9 cellular contexts compared by ENCODE assay signal in genomic region chr19:8571006-8571411, GRCh38. TPM values are rescaled to one million over a fixed set of nuclear protein-coding genes. Genes with fewer than 3 reads are reported as not detected.
A peak's percentile ranks its signal among the peaks of the same experiment; 100 is the strongest.
DNase-seq lines count a peak whose midpoint lies in the region; ATAC-seq and TF ChIP-seq lines count a peak whose summit lies in the region.
"Had no signal": no experiment of that assay in that cellular context is flagged by ENCODE, and none has a peak within 500 bp of the region (broad histone marks: within the 10 kb centered on the region; RNA-seq: fewer than 3 reads in every experiment).

No MANE protein-coding gene starts in this region.

- peaks cover 77% of the 10 kb centered on the region for H3K4me1 Mint-ChIP-seq in stimulated activated naive CD8-positive, alpha-beta T cell treated with anti-CD3 and anti-CD28 coated beads, Interleukin-15, Interleukin-2, amounts not matched to agents 100 ng/mL and 50 ng/mL, for 24 hours (ENCODE audit: low read depth)
- H3K4me1 Mint-ChIP-seq in chondrocyte (ENCODE audit: low read depth): peaks cover 16% of the 10 kb centered on the region

- H3K27me3 Mint-ChIP-seq in stimulated activated naive CD8-positive, alpha-beta T cell treated with anti-CD3 and anti-CD28 coated beads, Interleukin-15, Interleukin-2, amounts not matched to agents 100 ng/mL and 50 ng/mL, for 24 hours: no peaks in the 10 kb centered on the region
- H3K27me3 Mint-ChIP-seq in chondrocyte (ENCODE audit: low read depth): peaks cover 3% of the 10 kb centered on the region

- no peak for TF ChIP-seq CTCF in chondrocyte (IDR thresholded peaks at IDR 0.05)

- DNase-seq in activated gamma-delta T cell treated with Interleukin-2 at 50 U/mL for 16 hours (peak; percentile 73), activated gamma-delta T cell (lab: John Stamatoyannopoulos, UW) (no peak), Right ventricle myocardium superior (peak; percentile 66), GM19238 (ENCODE audit: insufficient read length, low spot score) (no peak), chondrocyte (ENCODE audit: low spot score) (no peak), cerebellar cortex (ENCODE audit: low spot score) (no peak)
- peak; percentile 47 to 55 for DNase-seq in activated CD4-positive, alpha-beta T cell treated with anti-CD3 and anti-CD28 coated beads, Interleukin-2, amount 50 U/mL, for 48 hours

- intact Hi-C loops in Right ventricle myocardium superior (cut with DNase I): no loop called here

- H3K4me3 Mint-ChIP-seq in stimulated activated naive CD8-positive, alpha-beta T cell treated with anti-CD3 and anti-CD28 coated beads, Interleukin-15, Interleukin-2, amounts not matched to agents 100 ng/mL and 50 ng/mL, for 24 hours: peak overlapping the region; percentile 35
- no peak overlapping the region for H3K4me3 Mint-ChIP-seq in chondrocyte (ENCODE audit: unreplicated experiment)

- no peaks in the 10 kb centered on the region for H3K36me3 Mint-ChIP-seq in stimulated activated naive CD8-positive, alpha-beta T cell treated with anti-CD3 and anti-CD28 coated beads, Interleukin-15, Interleukin-2, amounts not matched to agents 100 ng/mL and 50 ng/mL, for 24 hours (ENCODE audit: low read depth)
- H3K36me3 Mint-ChIP-seq in chondrocyte (ENCODE audit: low read depth): no peaks in the 10 kb centered on the region

- H3K9me3 Mint-ChIP-seq in stimulated activated naive CD8-positive, alpha-beta T cell treated with anti-CD3 and anti-CD28 coated beads, Interleukin-15, Interleukin-2, amounts not matched to agents 100 ng/mL and 50 ng/mL, for 24 hours: no peaks in the 10 kb centered on the region
- H3K9me3 Mint-ChIP-seq in chondrocyte (ENCODE audit: low read depth): no peaks in the 10 kb centered on the region

- peak; percentile 65 for ATAC-seq in Right ventricle myocardium superior (ENCODE audit: poor library complexity)

- H3K27ac Mint-ChIP-seq in stimulated activated naive CD8-positive, alpha-beta T cell treated with anti-CD3 and anti-CD28 coated beads, Interleukin-15, Interleukin-2, amounts not matched to agents 100 ng/mL and 50 ng/mL, for 24 hours: peak overlapping the region; percentile 31
- H3K27ac Mint-ChIP-seq in chondrocyte (ENCODE audit: unreplicated experiment): no peak overlapping the region

RNA-seq across cellular contexts. Expression of gene MYO1F, which starts 6.2 kb away (rescaled TPM):
- 8.4 TPM for total RNA-seq in Right ventricle myocardium superior
- 0.23 to 0.50 TPM in 2 of 3 replicates, not detected in the other for total RNA-seq in chondrocyte

RNA-seq across cellular contexts. Expression of gene ADAMTS10, which starts 39.5 kb away (rescaled TPM):
- total RNA-seq in Right ventricle myocardium superior (9.1 TPM), chondrocyte (69.3 to 100 TPM (median 73.6 TPM) in 3 replicates)
- total RNA-seq: SK-MEL-5 had no signal

RNA-seq across cellular contexts. Expression of gene ZNF414, which starts 57.0 kb away (rescaled TPM):
- 16.1 TPM for total RNA-seq in Right ventricle myocardium superior
- total RNA-seq in chondrocyte: 22.0 to 26.8 TPM (median 25.3 TPM) in 3 replicates

RNA-seq across cellular contexts. Expression of gene NFILZ, which starts 59.4 kb away (rescaled TPM):
- not detected for total RNA-seq in Right ventricle myocardium superior
- total RNA-seq in chondrocyte: not detected in 3 replicates
- total RNA-seq: SK-MEL-5 had no signal

Comparison
In these comparisons a context has a peak if more than half of its experiments do, and no peak if none do; other contexts are left out.
1. DNase-seq: peak in activated gamma-delta T cell treated with Interleukin-2 at 50 U/mL for 16 hours (single experiment), activated CD4-positive, alpha-beta T cell treated with anti-CD3 and anti-CD28 coated beads, Interleukin-2, amount 50 U/mL, for 48 hours (2 of 2) and Right ventricle myocardium superior (single experiment); none in activated gamma-delta T cell (single experiment), GM19238 (single experiment), chondrocyte (single experiment) and cerebellar cortex (single experiment).